In genomic region chr17:75154195-75155106, GRCh38 we compare ENCODE assay signal across 8 cellular contexts. TPM values are rescaled to one million over a fixed set of nuclear protein-coding genes. Genes with fewer than 3 reads are reported as not detected.
A peak's percentile ranks its signal among the peaks of the same experiment; 100 is the strongest.
DNase-seq lines count a peak whose midpoint lies in the region; ATAC-seq and TF ChIP-seq lines count a peak whose summit lies in the region.

Gene JPT1, minus strand, starts transcription at chr17:75154512. Its CDS starts 115 bp downstream, at chr17:75154397.

- H3K4me3 ChIP-seq in liver (ENCODE audit: low read depth in 1 of 3, low read length in 3 of 3): peak within 1 kb of the TSS; percentile 82 to 84 (median 83)

- 2% methylated on average over 67 of the region's 67 CpGs for WGBS in liver

- ATAC-seq in GM19372 (IDR thresholded peaks at IDR 0.05; ENCODE audit: low read depth, unreplicated experiment): peak; percentile 86
- peak; percentile 88 for ATAC-seq in HG03558 (IDR thresholded peaks at IDR 0.05; ENCODE audit: extremely low read depth, unreplicated experiment)

- H3K9ac ChIP-seq in liver (ENCODE audit: low read depth in 1 of 2, low read length in 2 of 2): peak within 1 kb of the TSS in 1 of 2 donors; percentile 57

- DNase-seq in C1 segment of cervical spinal cord (lab: John Stamatoyannopoulos, UW) (peak; percentile 66 to 96 (median 94)), NCI-H748 treated with DMSO at 0.1 percent for 48 hours (lab: John Stamatoyannopoulos, UW) (peak; percentile 88), dermis microvascular lymphatic vessel endothelial cell (ENCODE audit: low read depth in 2 of 2) (peak; percentile 97 to 99)
- peak; percentile 87 to 99 for DNase-seq in activated CD4-positive, alpha-beta T cell treated with anti-CD3 and anti-CD28 coated beads, Interleukin-2, amount 50 U/mL, for 24 hours (ENCODE audit: low read depth in 1 of 2, low spot score in 1 of 2)
- peak; percentile 98 for DNase-seq in stimulated activated CD4-positive, alpha-beta T cell treated with anti-CD3 and anti-CD28 coated beads, Interleukin-4, amount 100 ng/mL, for 24 hours

- no peak for TF ChIP-seq RAD21 in liver (IDR thresholded peaks at IDR 0.05)

- no peaks in the 10 kb centered on the region for H3K27me3 ChIP-seq in liver (ENCODE audit: control insufficient read depth in 4 of 4, insufficient read depth in 4 of 4, low read length in 3 of 4)

- peaks cover 0 to 16% (median 7%) of the 10 kb centered on the region in 4 donors for H3K4me1 ChIP-seq in liver (ENCODE audit: control insufficient read depth in 4 of 4, insufficient read depth in 4 of 4, low read length in 3 of 4)

- TF ChIP-seq CTCF in liver (IDR thresholded peaks at IDR 0.05; ENCODE audit: low read depth, low read length, missing input control): no peak

- no peaks in the 10 kb centered on the region for H3K36me3 ChIP-seq in liver (ENCODE audit: control insufficient read depth in 4 of 4, insufficient read depth in 3 of 4, low read depth in 1 of 4, low read length in 3 of 4)

- no peaks in the 10 kb centered on the region for H3K9me3 ChIP-seq in liver (ENCODE audit: control insufficient read depth in 4 of 4, low read length in 3 of 4)

- H3K27ac ChIP-seq in liver (ENCODE audit: low read depth in 1 of 2, low read length in 2 of 2): peak within 1 kb of the TSS; percentile 45 to 53

TF ChIP-seq in liver, 16 proteins besides CTCF, POLR2A, EP300 and RAD21:
- TF ChIP-seq HNF4A (conservative IDR thresholded peaks at IDR 0.05): peak in 1 of 2 donors; percentile 24
- peak in 1 of 2 donors; percentile 52 for TF ChIP-seq EGR1 (IDR thresholded peaks at IDR 0.05; ENCODE audit: low read depth in 2 of 2)
- no peak for TF ChIP-seq NR2F2 (IDR thresholded peaks at IDR 0.05)
- TF ChIP-seq MAX (IDR thresholded peaks at IDR 0.05): peak; percentile 52
- TF ChIP-seq ATF3 (IDR thresholded peaks at IDR 0.05): no peak
- TF ChIP-seq GABPA (IDR thresholded peaks at IDR 0.05 in 1 of 2, conservative IDR thresholded peaks at IDR 0.05 in 1 of 2): peak in 1 of 2 donors; percentile 58
- TF ChIP-seq RXRA (IDR thresholded peaks at IDR 0.05): peak in 1 of 2 donors; percentile 43
- peak; percentile 57 for TF ChIP-seq REST (IDR thresholded peaks at IDR 0.05)
- no peak for TF ChIP-seq HNF4G (IDR thresholded peaks at IDR 0.05)
- peak; percentile 95 for TF ChIP-seq SP1 (IDR thresholded peaks at IDR 0.05)
- no peak for TF ChIP-seq ZBTB33 (IDR thresholded peaks at IDR 0.05)
- no peak for TF ChIP-seq FOXA2 (IDR thresholded peaks at IDR 0.05)
- TF ChIP-seq JUND (IDR thresholded peaks at IDR 0.05): no peak
- TF ChIP-seq TAF1 (conservative IDR thresholded peaks at IDR 0.05): peak; percentile 82
- TF ChIP-seq FOXA1 (IDR thresholded peaks at IDR 0.05): peak; percentile 18
- peak; percentile 58 for TF ChIP-seq YY1 (IDR thresholded peaks at IDR 0.05)

RNA-seq across cellular contexts. Expression of gene JPT1, which starts in this region (rescaled TPM):
- total RNA-seq in dermis microvascular lymphatic vessel endothelial cell: 87.1 and 122 TPM in 2 replicates
- total RNA-seq in liver: 10 to 100 TPM; 20.5 to 47.8 TPM
- 10 to 100 TPM; 41.1 to 46.8 TPM for polyA plus RNA-seq in liver

Comparison
In these comparisons a context has a peak if more than half of its experiments do, and no peak if none do; other contexts are left out.
1. Peak in every context shown above with its lines: DNase-seq, ATAC-seq, H3K4me3 ChIP-seq and H3K27ac ChIP-seq.